ENCODE assay signal across 1 cellular context in the genomic region with DNA sequence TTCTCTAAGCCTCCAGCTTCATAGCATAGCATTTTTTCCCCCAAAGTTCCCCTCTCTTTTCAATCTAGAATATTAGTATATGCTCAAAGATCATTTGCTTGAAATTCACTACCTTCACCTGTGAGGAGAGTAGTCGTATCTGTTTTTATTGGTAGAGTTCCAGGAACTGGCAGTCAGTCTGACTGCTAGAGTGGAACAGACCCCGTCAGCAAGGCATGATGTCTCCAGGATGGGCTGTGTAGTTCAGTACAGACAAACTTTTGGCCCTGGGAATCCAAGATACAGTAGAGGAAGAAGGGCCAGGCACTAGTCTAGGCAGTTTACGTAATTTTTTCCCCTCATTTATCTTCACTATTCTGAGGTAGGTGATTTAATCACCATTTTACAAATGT.
TF ChIP-seq lines count a peak whose summit lies in the region.

No MANE protein-coding gene starts in this region.

TF ChIP-seq in HEK293, 187 proteins besides CTCF, POLR2A, EP300 and RAD21 (continued from another document):
- TF ChIP-seq ZNF561 (tag by site-specific recombination; IDR thresholded peaks at IDR 0.05; ENCODE audit: borderline replicate concordance) (no peak), ZNF133 (tag by site-specific recombination; IDR thresholded peaks at IDR 0.05) (no peak), SP2 (tag by site-specific recombination; IDR thresholded peaks at IDR 0.05) (no peak), ZFHX2 (tag by site-specific recombination; conservative IDR thresholded peaks at IDR 0.05) (no peak), FEZF1 (tag by site-specific recombination; IDR thresholded peaks at IDR 0.05) (no peak)
